ENCODE assay signal across 8 cellular contexts in the genomic region with DNA sequence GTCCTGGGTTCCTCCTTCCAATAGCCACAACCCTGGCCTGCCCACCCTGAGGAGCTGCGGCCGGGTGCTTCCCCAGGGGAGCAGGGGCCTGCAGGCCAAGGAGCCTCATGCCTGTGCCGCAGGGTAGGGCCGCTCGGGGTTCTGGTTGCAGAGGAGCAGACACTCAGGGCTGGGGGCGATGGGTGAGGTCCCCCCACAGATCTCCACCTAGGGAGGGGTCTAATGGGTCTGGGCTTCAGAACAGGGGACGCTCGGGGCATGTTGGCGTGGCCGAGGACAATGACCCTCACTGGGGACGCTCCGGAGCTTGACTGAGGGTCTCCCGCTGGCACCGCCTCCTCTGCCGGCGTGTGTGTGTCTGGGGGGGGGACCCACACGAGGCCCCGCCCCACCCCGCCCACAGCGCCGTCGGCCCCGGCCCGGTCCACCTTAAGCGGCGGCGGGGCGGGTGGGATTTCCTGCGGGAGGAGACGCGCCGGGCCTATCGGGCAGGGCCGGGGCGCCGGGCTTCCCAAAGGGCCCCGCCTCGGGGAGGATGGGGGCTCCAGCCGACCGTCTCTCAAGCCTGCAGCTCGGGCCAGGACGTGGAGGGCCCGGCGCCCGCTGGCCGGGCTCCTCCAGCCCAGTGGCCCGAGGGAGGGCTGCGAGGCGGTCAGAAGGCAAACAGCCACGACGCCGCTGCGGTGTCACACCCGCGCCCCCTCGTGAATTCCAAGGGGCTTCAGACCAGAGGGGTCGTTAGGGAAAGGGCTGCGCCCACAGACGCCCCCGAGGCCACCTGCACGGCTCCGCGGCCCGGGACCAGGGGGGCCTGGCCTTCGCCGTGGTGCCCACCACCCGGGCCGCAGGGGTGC.
A peak's percentile ranks its signal among the peaks of the same experiment; 100 is the strongest.
DNase-seq lines count a peak whose midpoint lies in the region; ATAC-seq and TF ChIP-seq lines count a peak whose summit lies in the region.

No MANE protein-coding gene starts in this region.

- no peaks in the 10 kb centered on the region; the same call in 1 of the 2 replicates for H3K4me1 ChIP-seq in ES-I3 (ENCODE audit: insufficient read depth, low read length)

- DNase-seq in HEK293T (ENCODE audit: extremely low spot score), result peak; percentile 83
- peak; percentile 19 for DNase-seq in NCI-H446 treated with DMSO at 0.1 percent for 48 hours (lab: John Stamatoyannopoulos, UW)
- peak; percentile 76 for DNase-seq in activated T-cell treated with anti-CD3 and anti-CD28 coated beads for 1 hour (ENCODE audit: low read depth)
- peak; percentile 86 for DNase-seq in epidermal melanocyte (ENCODE audit: insufficient read length, low spot score)
- peak; percentile 89 for DNase-seq in midbrain (lab: John Stamatoyannopoulos, UW)
- DNase-seq in stimulated activated CD8-positive, alpha-beta memory T cell treated with anti-CD3 and anti-CD28 coated beads, Interleukin-15, amount 100 ng/mL, for 24 hours (ENCODE audit: low read depth), result peak; percentile 54

- H3K9me3 ChIP-seq in ES-I3 (ENCODE audit: control insufficient read depth, insufficient read depth, low read length), result no peaks in the 10 kb centered on the region

- CTCF ChIA-PET in HEK293T (lab: Yijun Ruan, JAX), result no interaction called here

- ATAC-seq in GM18861 (IDR thresholded peaks at IDR 0.05; ENCODE audit: unreplicated experiment), result no peak

- POLR2A ChIA-PET in HEK293T (lab: Yijun Ruan, JAX), result interaction anchor here (1.0 to 4.6 kb wide), 2 partner anchors 12 to 191 kb away, joined by 3 to 51 read pairs; a partner anchor contains a TSS

- no peaks in the 10 kb centered on the region for H3K36me3 ChIP-seq in ES-I3 (ENCODE audit: insufficient read depth, low read length)

- H3K9ac ChIP-seq in ES-I3 (ENCODE audit: low read depth, low read length), result peak overlapping the region; percentile 85

TF ChIP-seq in HEK293T, 16 proteins besides CTCF, POLR2A, EP300 and RAD21:
- no peak for TF ChIP-seq SUZ12 (IDR thresholded peaks at IDR 0.05)
- TF ChIP-seq FOXM1 (IDR thresholded peaks at IDR 0.05; ENCODE audit: borderline replicate concordance), result peak; percentile 87

Comparison
In these comparisons a context has a peak if more than half of its experiments do, and no peak if none do; other contexts are left out.
1. DNase-seq: peak in every context shown above with its lines; median percentile 89 in midbrain; 86 in epidermal melanocyte; 83 in HEK293T; 76 in activated T-cell treated with anti-CD3 and anti-CD28 coated beads for 1 hour; 54 in stimulated activated CD8-positive, alpha-beta memory T cell treated with anti-CD3 and anti-CD28 coated beads, Interleukin-15, amount 100 ng/mL, for 24 hours; 19 in NCI-H446 treated with DMSO at 0.1 percent for 48 hours.